8 cellular contexts compared by ENCODE assay signal in genomic region chr12:125773033-125773432, GRCh38.
DNase-seq lines count a peak whose midpoint lies in the region; ATAC-seq, FAIRE-seq and TF ChIP-seq lines count a peak whose summit lies in the region.

No MANE protein-coding gene starts in this region.

- no peak for FAIRE-seq in kidney (lab: Jason Lieb, UNC)

- peak overlapping the region; percentile 35 for H3K4me3 ChIP-seq in OCI-LY3 (ENCODE audit: low read length)
- no peak overlapping the region for H3K4me3 ChIP-seq in kidney (ENCODE audit: low read length in 2 of 2)

- TF ChIP-seq CTCF in 22Rv1 (IDR thresholded peaks at IDR 0.05): peak; percentile 90
- TF ChIP-seq CTCF in OCI-LY3 (IDR thresholded peaks at IDR 0.05; ENCODE audit: low read depth, low read length): peak; percentile 66
- TF ChIP-seq CTCF in kidney (IDR thresholded peaks at IDR 0.05; ENCODE audit: borderline replicate concordance, extremely low read depth, insufficient read depth): no peak

- intact Hi-C loops in kidney (cut with DNase I): no loop called here

- H3K27me3 ChIP-seq in OCI-LY3 (ENCODE audit: low read depth, low read length): no peaks in the 10 kb centered on the region

- no peaks in the 10 kb centered on the region for H4K20me1 ChIP-seq in OCI-LY3 (ENCODE audit: insufficient read depth, low read length)

- H3K9ac ChIP-seq in OCI-LY3 (ENCODE audit: low read length) (no peak overlapping the region), kidney (ENCODE audit: low read length in 2 of 2) (no peak overlapping the region)

- peak overlapping the region; percentile 93 for H2AFZ ChIP-seq in OCI-LY3 (ENCODE audit: low read depth, low read length)

- peaks cover 6% of the 10 kb centered on the region for H3K4me1 ChIP-seq in OCI-LY3 (ENCODE audit: low read length)
- no peaks in the 10 kb centered on the region for H3K4me1 ChIP-seq in kidney (ENCODE audit: control insufficient read depth in 1 of 2, insufficient read depth in 1 of 2, low read depth in 1 of 2, low read length in 2 of 2)

- H3K27ac ChIP-seq in 22Rv1 (no peak overlapping the region), OCI-LY3 (ENCODE audit: low read length) (no peak overlapping the region), kidney (ENCODE audit: low read depth in 2 of 2, low read length in 2 of 2) (no peak overlapping the region)

- H3K9me3 ChIP-seq in OCI-LY3 (ENCODE audit: insufficient read depth, low read length) (no peaks in the 10 kb centered on the region), kidney (ENCODE audit: control insufficient read depth in 1 of 2, low read length in 2 of 2) (no peaks in the 10 kb centered on the region)

- peak overlapping the region; percentile 63 for H3K4me2 ChIP-seq in OCI-LY3 (ENCODE audit: low read length)

- ATAC-seq in HG02759 (IDR thresholded peaks at IDR 0.05; ENCODE audit: unreplicated experiment) (peak; percentile 78), GM19035 (IDR thresholded peaks at IDR 0.05; ENCODE audit: unreplicated experiment) (no peak), HG03571 (IDR thresholded peaks at IDR 0.05; ENCODE audit: unreplicated experiment) (no peak)

- DNase-seq in DMS53 treated with DMSO at 0.1 percent for 48 hours (lab: John Stamatoyannopoulos, UW; ENCODE audit: unreplicated experiment) (peak; percentile 1), islet precursor cell (peak; percentile 80), kidney (no peak)

- no peaks in the 10 kb centered on the region for H3K36me3 ChIP-seq in OCI-LY3 (replicated peaks; ENCODE audit: low read depth, low read length)
- H3K36me3 ChIP-seq in kidney (ENCODE audit: control insufficient read depth in 1 of 2, insufficient read depth in 2 of 2, low read length in 2 of 2): no peaks in the 10 kb centered on the region

- no peaks in the 10 kb centered on the region for H3K79me2 ChIP-seq in OCI-LY3 (ENCODE audit: low read length)
